Comparison of ENCODE assay signal across 9 cellular contexts in genomic region chr2:38690499-38691420, GRCh38. TPM values are rescaled to one million over a fixed set of nuclear protein-coding genes. Genes with fewer than 3 reads are reported as not detected.
DNase-seq lines count a peak whose midpoint lies in the region; ATAC-seq, FAIRE-seq and TF ChIP-seq lines count a peak whose summit lies in the region.
"Had no signal": no experiment of that assay in that cellular context is flagged by ENCODE, and none has a peak within 500 bp of the region (broad histone marks: within the 10 kb centered on the region; RNA-seq: fewer than 3 reads in every experiment).

No MANE protein-coding gene starts in this region.

- no peak for ATAC-seq in HG03457 (IDR thresholded peaks at IDR 0.05; ENCODE audit: unreplicated experiment)

- FAIRE-seq in frontal cortex (lab: Jason Lieb, UNC) = no peak
- FAIRE-seq: endometrium had no signal

- TF ChIP-seq CTCF in WI38 (IDR thresholded peaks at IDR 0.05; ENCODE audit: low read depth, low read length) (no peak), foreskin fibroblast (IDR thresholded peaks at IDR 0.05; ENCODE audit: low read depth, low read length) (no peak)

- H3K4me3 ChIP-seq in WI38 (ENCODE audit: low read depth, low read length) = 0 out of 2 replicates have a peak overlapping the region, but pooled peaks have one; percentile 2
- no peak overlapping the region for H3K4me3 ChIP-seq in foreskin fibroblast (ENCODE audit: low read depth in 1 of 2, low read length in 2 of 2)

- DNase-seq in stimulated activated naive CD4-positive, alpha-beta T cell treated with Interleukin-2 at 50 U/mL for 16 hours (lab: John Stamatoyannopoulos, UW) = peak; percentile 7
- DNase-seq in stimulated activated naive CD4-positive, alpha-beta T cell (lab: John Stamatoyannopoulos, UW) = no peak
- peak; percentile 86 to 92 for DNase-seq in foreskin fibroblast
- DNase-seq in middle frontal gyrus (ENCODE audit: extremely low spot score, low spot score) = no peak
- no peak for DNase-seq in frontal cortex (ENCODE audit: low spot score in 2 of 2)
- no peak for DNase-seq in NCI-H82 treated with DMSO at 0.1 percent for 48 hours (lab: John Stamatoyannopoulos, UW; ENCODE audit: unreplicated experiment)

RNA-seq across cellular contexts. Expression of gene GALM, which starts 24.8 kb away (rescaled TPM):
- 2.9 TPM for total RNA-seq in frontal cortex

Comparison
In these comparisons a context has a peak if more than half of its experiments do, and no peak if none do; other contexts are left out.
1. DNase-seq: peak in stimulated activated naive CD4-positive, alpha-beta T cell treated with Interleukin-2 at 50 U/mL for 16 hours (single experiment) and foreskin fibroblast (2 of 2); none in stimulated activated naive CD4-positive, alpha-beta T cell (0 of 6), middle frontal gyrus (single experiment), frontal cortex (0 of 2) and NCI-H82 treated with DMSO at 0.1 percent for 48 hours (single experiment).